ENCODE assay signal across 24 cellular contexts in the genomic region with DNA sequence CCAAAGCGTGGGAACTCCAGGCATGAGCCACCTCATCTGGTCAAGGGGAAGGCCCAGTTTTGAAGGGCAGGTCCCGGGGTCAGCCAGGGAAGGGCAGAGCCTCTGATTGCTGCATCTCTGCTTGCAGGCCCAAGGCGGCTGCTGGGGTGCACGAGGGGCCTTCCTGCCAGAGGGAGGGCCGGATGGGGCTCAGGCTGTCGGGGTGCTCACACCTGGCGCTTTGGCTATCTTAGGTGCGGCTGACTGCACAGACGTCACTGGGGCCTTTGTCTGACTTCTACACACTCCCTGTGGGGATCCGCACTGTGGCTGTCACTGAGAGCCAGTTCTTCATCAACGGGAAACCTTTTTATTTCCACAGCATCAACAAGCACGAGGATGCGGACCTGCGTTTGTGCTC.
"Had no signal": no experiment of that assay in that cellular context is flagged by ENCODE, and none has a peak within 500 bp of the region (broad histone marks: within the 10 kb centered on the region; RNA-seq: fewer than 3 reads in every experiment).

No MANE protein-coding gene starts in this region.

- H3K27me3 ChIP-seq: hepatocyte, left lung had no signal

- H3K4me1 ChIP-seq: left lung, left ventricle myocardium inferior, lower lobe of right lung had no signal

- DNase-seq: hippocampal formation; hypothalamus; immature natural killer cell; islet precursor cell; kidney; kidney glomerular epithelial cell; left cardiac atrium; left colon; left lung; left ventricle myocardium inferior; left ventricle myocardium superior; lower lobe of right lung; mammary epithelial cell; mesenchymal stem cell; mesendoderm; midbrain; mucosa of descending colon; naive B cell; naive thymus-derived CD4-positive, alpha-beta T cell had no signal

- H3K27me3 Mint-ChIP-seq: memory B cell; naive B cell; naive thymus-derived CD4-positive, alpha-beta T cell had no signal

- H3K36me3 Mint-ChIP-seq: memory B cell had no signal

- H3K9me3 ChIP-seq: left lung had no signal

- ATAC-seq: left cardiac atrium; left colon; left lobe of liver; left lung; left ventricle myocardium superior; lower lobe of right lung; mucosa of descending colon; naive thymus-derived CD4-positive, alpha-beta T cell had no signal

- H3K4me3 ChIP-seq: hepatocyte, left lung, left ventricle myocardium inferior, lower lobe of right lung, lung, mucosa of descending colon had no signal

- H3K27ac Mint-ChIP-seq: immature natural killer cell; memory B cell; mesothelial cell of epicardium; naive thymus-derived CD4-positive, alpha-beta T cell had no signal

- H3K27ac ChIP-seq: hepatocyte, left lung, left ventricle myocardium inferior, lower lobe of right lung had no signal

- H3K4me1 Mint-ChIP-seq: immature natural killer cell; memory B cell; mesothelial cell of epicardium; naive B cell; naive thymus-derived CD4-positive, alpha-beta T cell had no signal

- H3K36me3 ChIP-seq: left lung, left ventricle myocardium inferior, lower lobe of right lung had no signal

- H3K4me3 Mint-ChIP-seq: immature natural killer cell; memory B cell; mesothelial cell of epicardium; naive B cell; naive thymus-derived CD4-positive, alpha-beta T cell had no signal
